In genomic region chr13:77918391-77919261, GRCh38 we compare ENCODE assay signal across 9 cellular contexts. TPM values are rescaled to one million over a fixed set of nuclear protein-coding genes. Genes with fewer than 3 reads are reported as not detected.
A peak's percentile ranks its signal among the peaks of the same experiment; 100 is the strongest.
DNase-seq lines count a peak whose midpoint lies in the region; ATAC-seq, FAIRE-seq and TF ChIP-seq lines count a peak whose summit lies in the region.
"Had no signal": no experiment of that assay in that cellular context is flagged by ENCODE, and none has a peak within 500 bp of the region (broad histone marks: within the 10 kb centered on the region; RNA-seq: fewer than 3 reads in every experiment).

TSS of gene EDNRB (minus strand) at chr13:77918831. CDS start at chr13:77918573, 258 bp downstream.

- intact Hi-C loops in kidney (cut with DNase I) = no loop called here

- peak; percentile 18 for ATAC-seq in stimulated activated memory B cell treated with anti-CD40 and anti-IgM and Interleukin-4, amounts not matched to agents 10 μg/mL and 1 μg/mL and 100 μg/mL, for 72 hours
- ATAC-seq in GM19467 (IDR thresholded peaks at IDR 0.05; ENCODE audit: unreplicated experiment) = no peak

- H3K4me1 ChIP-seq in kidney (ENCODE audit: control insufficient read depth in 1 of 2, insufficient read depth in 1 of 2, low read depth in 1 of 2, low read length in 2 of 2) = peaks cover 0 to 8% of the 10 kb centered on the region in 2 donors

- H3K36me3 ChIP-seq in kidney (ENCODE audit: control insufficient read depth in 1 of 2, insufficient read depth in 2 of 2, low read length in 2 of 2) = no peaks in the 10 kb centered on the region

- H3K4me3 Mint-ChIP-seq in stimulated activated memory B cell treated with anti-CD40 and anti-IgM and Interleukin-4, amounts not matched to agents 10 μg/mL and 1 μg/mL and 100 μg/mL, for 72 hours = no peak within 1 kb of the TSS

- H3K27me3 Mint-ChIP-seq in stimulated activated memory B cell treated with anti-CD40 and anti-IgM and Interleukin-4, amounts not matched to agents 10 μg/mL and 1 μg/mL and 100 μg/mL, for 72 hours = no peaks in the 10 kb centered on the region

- in situ Hi-C loops in GM13976 (cut with MboI; ENCODE audit: low sequenced_read_pairs, unreplicated experiment) = no loop called here

- no peaks in the 10 kb centered on the region for H3K9me3 Mint-ChIP-seq in stimulated activated memory B cell treated with anti-CD40 and anti-IgM and Interleukin-4, amounts not matched to agents 10 μg/mL and 1 μg/mL and 100 μg/mL, for 72 hours

- peak within 1 kb of the TSS; percentile 68 to 88 for H3K9ac ChIP-seq in kidney (ENCODE audit: low read length in 2 of 2)

- H3K36me3 Mint-ChIP-seq in stimulated activated memory B cell treated with anti-CD40 and anti-IgM and Interleukin-4, amounts not matched to agents 10 μg/mL and 1 μg/mL and 100 μg/mL, for 72 hours = no peaks in the 10 kb centered on the region

- FAIRE-seq in kidney (lab: Jason Lieb, UNC) = no peak

- no peak within 1 kb of the TSS for H3K27ac Mint-ChIP-seq in stimulated activated memory B cell treated with anti-CD40 and anti-IgM and Interleukin-4, amounts not matched to agents 10 μg/mL and 1 μg/mL and 100 μg/mL, for 72 hours

- no peaks in the 10 kb centered on the region for H3K9me3 ChIP-seq in kidney (ENCODE audit: control insufficient read depth in 1 of 2, low read length in 2 of 2)

- no peaks in the 10 kb centered on the region for H3K4me1 Mint-ChIP-seq in stimulated activated memory B cell treated with anti-CD40 and anti-IgM and Interleukin-4, amounts not matched to agents 10 μg/mL and 1 μg/mL and 100 μg/mL, for 72 hours

- DNase-seq in GM13976 (ENCODE audit: low spot score) (peak; percentile 43), Kasumi-1 (lab: John Stamatoyannopoulos, UW) (peak; percentile 38 to 43), coronary artery (ENCODE audit: low spot score) (no peak), kidney (peak; percentile 80), DMS114 treated with DMSO at 0.1 percent for 48 hours (lab: John Stamatoyannopoulos, UW; ENCODE audit: unreplicated experiment) (no peak), cerebellar nuclear complex (lab: John Stamatoyannopoulos, UW) (no peak)

- H3K4me3 ChIP-seq in coronary artery (peak within 1 kb of the TSS; percentile 77), kidney (ENCODE audit: low read length in 2 of 2) (peak within 1 kb of the TSS; percentile 69 to 83)

- TF ChIP-seq CTCF in GM13976 (IDR thresholded peaks at IDR 0.05; ENCODE audit: borderline replicate concordance, control extremely low read depth, extremely low read depth, insufficient read depth, missing control alignments) (no peak), coronary artery (IDR thresholded peaks at IDR 0.05) (no peak), kidney (IDR thresholded peaks at IDR 0.05; ENCODE audit: borderline replicate concordance, extremely low read depth, insufficient read depth) (no peak)

- H3K27ac ChIP-seq in coronary artery = peak within 1 kb of the TSS in 1 of 2 donors; percentile 63
- peak within 1 kb of the TSS; percentile 43 to 78 for H3K27ac ChIP-seq in kidney (ENCODE audit: low read depth in 2 of 2, low read length in 2 of 2)

RNA-seq across cellular contexts. Expression of gene EDNRB, which starts in this region (rescaled TPM):
- 60.1 TPM for total RNA-seq in kidney
- 14.0 TPM for polyA plus RNA-seq in kidney (ENCODE audit: insufficient read depth, low read depth, low replicate concordance)
- total RNA-seq: T-helper 1 cell treated with Interleukin-12 subunit alpha and Interleukin-12 subunit beta and Interleukin-4 antibody, amounts not matched to agents 30 ng/mL and 1 ng/mL, for 36 hours had no signal

Comparison
In these comparisons a context has a peak if more than half of its experiments do, and no peak if none do; other contexts are left out.
1. DNase-seq: peak in GM13976 (single experiment), Kasumi-1 (2 of 2) and kidney (single experiment); none in coronary artery (single experiment), DMS114 treated with DMSO at 0.1 percent for 48 hours (single experiment) and cerebellar nuclear complex (0 of 2).